ENCODE assay signal across 1 cellular context in genomic region chr7:27091936-27092752, GRCh38.
TF ChIP-seq lines count a peak whose summit lies in the region.

No MANE protein-coding gene starts in this region.

TF ChIP-seq in GM12878, 131 proteins besides CTCF, POLR2A, EP300 and RAD21:
- no peak for TF ChIP-seq NFYA (IDR thresholded peaks at IDR 0.05; ENCODE audit: borderline replicate concordance, low read depth, low read length)
- no peak for TF ChIP-seq SMARCA5 (IDR thresholded peaks at IDR 0.05)
- TF ChIP-seq PAX5 (IDR thresholded peaks at IDR 0.05; ENCODE audit: borderline replicate concordance, low read depth, low read length) = no peak
- no peak for TF ChIP-seq CHD2 (IDR thresholded peaks at IDR 0.05; ENCODE audit: borderline replicate concordance, low read depth, low read length)
- no peak for TF ChIP-seq NR2C1 (IDR thresholded peaks at IDR 0.05)
- TF ChIP-seq ATF3 (IDR thresholded peaks at IDR 0.05; ENCODE audit: borderline replicate concordance, extremely low read depth, low read depth, low read length) = no peak
- 0 out of 2 replicates have a peak, but pooled peaks have one; percentile 3 for TF ChIP-seq SPI1 (IDR thresholded peaks at IDR 0.05; ENCODE audit: borderline replicate concordance, insufficient read depth, low read depth, low read length)
